In the genomic region with DNA sequence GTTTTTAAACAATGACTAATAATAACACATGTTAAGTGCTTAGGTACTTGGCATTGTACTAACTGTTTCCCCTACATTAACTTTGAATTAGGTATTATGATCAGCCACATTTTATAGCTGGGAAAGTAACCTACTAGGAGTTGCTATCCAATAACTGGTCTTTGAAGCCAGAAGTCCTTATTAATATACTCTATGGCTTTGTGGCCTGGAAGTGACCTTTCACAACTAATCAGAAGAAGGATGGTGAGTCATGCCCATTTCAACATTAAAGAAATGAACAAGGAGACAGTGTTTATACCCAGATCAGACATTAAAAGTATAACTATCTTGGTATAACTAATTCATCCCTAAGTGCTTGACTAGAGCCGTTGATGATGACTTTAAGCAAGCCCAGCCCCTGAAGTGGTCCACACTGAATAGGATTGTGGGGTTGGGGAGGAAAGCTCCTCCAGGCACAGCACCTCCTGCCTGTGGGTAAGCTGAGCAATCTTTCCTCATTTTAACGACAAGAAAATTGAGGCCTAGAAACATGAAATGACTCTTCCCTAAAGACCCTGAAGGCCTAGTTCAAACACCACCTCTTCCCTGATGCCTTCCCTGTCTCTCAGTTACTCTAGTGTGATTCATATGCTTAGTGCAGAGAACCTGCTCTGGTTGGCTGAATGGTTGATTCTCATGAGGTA, we compare ENCODE assay signal across 16 cellular contexts.
DNase-seq lines count a peak whose midpoint lies in the region; ATAC-seq and TF ChIP-seq lines count a peak whose summit lies in the region.
"Had no signal": no experiment of that assay in that cellular context is flagged by ENCODE, and none has a peak within 500 bp of the region (broad histone marks: within the 10 kb centered on the region; RNA-seq: fewer than 3 reads in every experiment).

No MANE protein-coding gene starts in this region.

- ATAC-seq in SK-N-SH treated with all-trans-retinoic acid at 6 μM for 48 hours: peak; percentile 37; the same call in 2 of the 3 replicates
- peak; percentile 38 for ATAC-seq in PC-3
- no peak for ATAC-seq in GM21576 (IDR thresholded peaks at IDR 0.05; ENCODE audit: unreplicated experiment)
- ATAC-seq: mucosa of descending colon had no signal

- no peak for DNase-seq in SK-N-SH
- peak; percentile 18 for DNase-seq in PC-3
- DNase-seq in epithelial cell of proximal tubule (ENCODE audit: low read depth): peak; percentile 39
- peak; percentile 57 for DNase-seq in stromal cell of bone marrow (ENCODE audit: low read depth)
- DNase-seq in SW 1271 (lab: John Stamatoyannopoulos, UW): no peak
- DNase-seq in NCI-H526 treated with DMSO at 0.1 percent for 48 hours (lab: John Stamatoyannopoulos, UW): no peak
- DNase-seq: activated CD4-positive, alpha-beta T cell treated with anti-CD3 and anti-CD28 coated beads, Interleukin-2, amount 50 U/mL, for 1 hour; erythroblast; mucosa of descending colon; NCI-H2029; NK-92 treated with Interleukin-12 subunit alpha and Interleukin-12 subunit beta, amount 100 ng/mL, for 24 hours; stimulated activated CD4-positive, alpha-beta T cell treated with anti-CD3 and anti-CD28 coated beads, Interleukin-15, amount 100 ng/mL, for 24 hours; T-helper 1 cell had no signal

- H3K27ac ChIP-seq in SK-N-SH (ENCODE audit: low read depth in 2 of 2, low read length in 1 of 2) (peak overlapping the region in 1 of 2 experiments; percentile 46; a peak in 2 of 4 replicates), PC-3 (ENCODE audit: low read length) (no peak overlapping the region)
- H3K27ac ChIP-seq: cardiac muscle cell had no signal

- no TSS peak for BruUV-seq in PC-3 (replicated peaks; lab: Mats Ljungman, UMichigan)

- TF ChIP-seq EP300 in SK-N-SH (IDR thresholded peaks at IDR 0.05; ENCODE audit: borderline replicate concordance in 1 of 2, low read depth in 1 of 2, low read length in 1 of 2): no peak

- peaks cover 13% of the 10 kb centered on the region; the same call in 1 of the 2 replicates for H3K9me3 ChIP-seq in SK-N-SH
- no peaks in the 10 kb centered on the region for H3K9me3 ChIP-seq in PC-3 (ENCODE audit: low read length)
- H3K9me3 ChIP-seq: mucosa of descending colon had no signal

- H3K79me2 ChIP-seq in SK-N-SH (ENCODE audit: insufficient read depth) (no peaks in the 10 kb centered on the region), PC-3 (ENCODE audit: low read length) (no peaks in the 10 kb centered on the region)

- H2AFZ ChIP-seq in SK-N-SH (ENCODE audit: low read depth): no peak overlapping the region
- H2AFZ ChIP-seq in PC-3 (ENCODE audit: low read length): no peak overlapping the region

- H3K36me3 ChIP-seq in SK-N-SH (replicated peaks in 1 of 2; ENCODE audit: control insufficient read depth in 1 of 2, insufficient read depth in 2 of 2, low read length in 1 of 2) (peaks cover 0 to 7% of the 10 kb centered on the region in 2 experiments), PC-3 (ENCODE audit: low read depth, low read length) (no peaks in the 10 kb centered on the region)
- H3K36me3 ChIP-seq: cardiac muscle cell had no signal

- H3K4me3 ChIP-seq in SK-N-SH (ENCODE audit: low read depth in 2 of 2, low read length in 1 of 2): no peak overlapping the region
- H3K4me3 ChIP-seq in PC-3 (ENCODE audit: low read length): no peak overlapping the region
- no peak overlapping the region for H3K4me3 ChIP-seq in epithelial cell of proximal tubule (ENCODE audit: low read depth, low read length)
- H3K4me3 ChIP-seq: cardiac muscle cell, mucosa of descending colon had no signal

- no peak for TF ChIP-seq CTCF in SK-N-SH (IDR thresholded peaks at IDR 0.05)
- no peak for TF ChIP-seq CTCF in PC-3 (conservative IDR thresholded peaks at IDR 0.05; ENCODE audit: low read depth, low read length)
- TF ChIP-seq CTCF in epithelial cell of proximal tubule (conservative IDR thresholded peaks at IDR 0.05; ENCODE audit: low read depth, low read length): peak; percentile 11

- H3K9me2 ChIP-seq in SK-N-SH: no peaks in the 10 kb centered on the region; the same call in 1 of the 2 replicates
- no peaks in the 10 kb centered on the region for H3K9me2 ChIP-seq in PC-3 (replicated peaks; ENCODE audit: low read length)

- intact Hi-C loops in PC-3 (cut with micrococcal nuclease): no loop called here

- no peak for TF ChIP-seq RAD21 in SK-N-SH (IDR thresholded peaks at IDR 0.05; ENCODE audit: low read length)

- 65% methylated on average over 2 of the region's 2 CpGs for WGBS in SK-N-SH (ENCODE audit: low lambda C conversion rate)

- H3F3A ChIP-seq in SK-N-SH (replicated peaks; ENCODE audit: insufficient read depth) (no peaks in the 10 kb centered on the region), PC-3 (ENCODE audit: low read length, unreplicated experiment) (no peaks in the 10 kb centered on the region)

- CTCF ChIA-PET in SK-N-SH (lab: Yijun Ruan, JAX) (no interaction called here), PC-3 (lab: Charles Lee) (no interaction called here)

- no peaks in the 10 kb centered on the region for H4K20me1 ChIP-seq in SK-N-SH (ENCODE audit: insufficient read depth)
- no peaks in the 10 kb centered on the region for H4K20me1 ChIP-seq in PC-3 (ENCODE audit: low read length)

- H3K27me3 ChIP-seq in SK-N-SH (ENCODE audit: insufficient read depth): no peaks in the 10 kb centered on the region
- H3K27me3 ChIP-seq in PC-3 (ENCODE audit: low read length): no peaks in the 10 kb centered on the region
- H3K27me3 ChIP-seq: cardiac muscle cell had no signal

- no peak overlapping the region for H3K4me2 ChIP-seq in SK-N-SH
- H3K4me2 ChIP-seq in PC-3 (ENCODE audit: low read length): no peak overlapping the region

- H3K9ac ChIP-seq in SK-N-SH: no peak overlapping the region
- no peak overlapping the region for H3K9ac ChIP-seq in PC-3 (ENCODE audit: low read length)

- 0 out of 4 replicates have a peak, but pooled peaks cover 0 to 12% of the 10 kb centered on the region in 2 experiments for H3K4me1 ChIP-seq in SK-N-SH (ENCODE audit: control insufficient read depth in 1 of 2, insufficient read depth in 2 of 2, low read depth in 1 of 2, low read length in 1 of 2)
- H3K4me1 ChIP-seq in PC-3 (ENCODE audit: insufficient read depth, low read length): peaks cover 8% of the 10 kb centered on the region

- POLR2A ChIA-PET in SK-N-SH (lab: Yijun Ruan, JAX): no interaction called here
- POLR2A ChIA-PET in PC-3 (lab: Charles Lee; ENCODE audit: unreplicated experiment): no interaction called here

TF ChIP-seq in SK-N-SH treated with all-trans-retinoic acid at 6 μM for 48 hours, 23 proteins besides CTCF, POLR2A, EP300 and RAD21 (continues in another document):
- no peak for TF ChIP-seq ARNTL (CRISPR knock-in tag; IDR thresholded peaks at IDR 0.05; ENCODE audit: borderline replicate concordance, low read depth)
- no peak for TF ChIP-seq ZFP3 (CRISPR knock-in tag; IDR thresholded peaks at IDR 0.05)
- TF ChIP-seq OSR1 (CRISPR knock-in tag; IDR thresholded peaks at IDR 0.05): no peak
- TF ChIP-seq CSDC2 (CRISPR knock-in tag; IDR thresholded peaks at IDR 0.05): no peak
- TF ChIP-seq ISL1 (CRISPR knock-in tag; IDR thresholded peaks at IDR 0.05): no peak
- TF ChIP-seq, protein P1, sequence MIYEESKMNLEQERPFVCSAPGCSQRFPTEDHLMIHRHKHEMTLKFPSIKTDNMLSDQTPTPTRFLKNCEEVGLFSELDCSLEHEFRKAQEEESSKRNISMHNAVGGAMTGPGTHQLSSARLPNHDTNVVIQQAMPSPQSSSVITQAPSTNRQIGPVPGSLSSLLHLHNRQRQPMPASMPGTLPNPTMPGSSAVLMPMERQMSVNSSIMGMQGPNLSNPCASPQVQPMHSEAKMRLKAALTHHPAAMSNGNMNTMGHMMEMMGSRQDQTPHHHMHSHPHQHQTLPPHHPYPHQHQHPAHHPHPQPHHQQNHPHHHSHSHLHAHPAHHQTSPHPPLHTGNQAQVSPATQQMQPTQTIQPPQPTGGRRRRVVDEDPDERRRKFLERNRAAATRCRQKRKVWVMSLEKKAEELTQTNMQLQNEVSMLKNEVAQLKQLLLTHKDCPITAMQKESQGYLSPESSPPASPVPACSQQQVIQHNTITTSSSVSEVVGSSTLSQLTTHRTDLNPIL (CRISPR knock-in tag; IDR thresholded peaks at IDR 0.05; ENCODE audit: low read depth): no peak

TF ChIP-seq in SK-N-SH, 30 proteins besides CTCF, POLR2A, EP300 and RAD21:
- no peak for TF ChIP-seq FOSL2 (IDR thresholded peaks at IDR 0.05; ENCODE audit: borderline replicate concordance, low read depth)
- no peak for TF ChIP-seq YY1 (IDR thresholded peaks at IDR 0.05; ENCODE audit: low read depth)

Comparison
In these comparisons a context has a peak if more than half of its experiments do, and no peak if none do; other contexts are left out.
1. DNase-seq: peak in PC-3 (single experiment), epithelial cell of proximal tubule (single experiment) and stromal cell of bone marrow (single experiment); none in SK-N-SH (single experiment), SW 1271 (0 of 2) and NCI-H526 treated with DMSO at 0.1 percent for 48 hours (single experiment).